ENCODE assay signal across 8 cellular contexts in genomic region chr10:70233109-70233938, GRCh38. TPM values are rescaled to one million over a fixed set of nuclear protein-coding genes. Genes with fewer than 3 reads are reported as not detected.
DNase-seq lines count a peak whose midpoint lies in the region; ATAC-seq, FAIRE-seq and TF ChIP-seq lines count a peak whose summit lies in the region.

Gene PPA1, minus strand, starts transcription at chr10:70233429. Its CDS starts 102 bp downstream, at chr10:70233327.

- peak within 1 kb of the TSS; percentile 83 for H3K27ac Mint-ChIP-seq in dendritic cell treated with granulocyte-macrophage colony-stimulating factor and Interleukin-4, amounts not matched to agents 40 ng/mL and 50 ng/mL, for 4 days

- DNase-seq in NCI-H748 (lab: John Stamatoyannopoulos, UW; ENCODE audit: unreplicated experiment) (peak; percentile 93), HepG2 (ENCODE audit: low spot score) (peak; percentile 92)
- DNase-seq in activated CD4-positive, alpha-beta T cell treated with anti-CD3 and anti-CD28 coated beads, Interleukin-2, amount 50 U/mL, for 24 hours (ENCODE audit: low read depth in 1 of 2, low spot score in 1 of 2), result peak; percentile 98
- DNase-seq in stimulated activated CD4-positive, alpha-beta T cell treated with anti-CD3 and anti-CD28 coated beads, Interleukin-4, amount 100 ng/mL, for 1 hour, result peak; percentile 100

- peak; percentile 40; the same call in 1 of the 2 replicates for TF ChIP-seq RAD21 in HepG2 (CRISPR knock-in tag; IDR thresholded peaks at IDR 0.05)

- H3K27ac ChIP-seq in C4-2B (peak within 1 kb of the TSS; percentile 88), HepG2 (ENCODE audit: extremely low read length, insufficient read depth, low read length) (peak within 1 kb of the TSS; percentile 92)

- peak in 1 of 2 experiments; percentile 42; a peak in 1 of 4 replicates for TF ChIP-seq EP300 in HepG2 (IDR thresholded peaks at IDR 0.05; ENCODE audit: low read depth in 2 of 2, low read length in 2 of 2)
- TF ChIP-seq EP300 in HepG2 (CRISPR knock-in tag; IDR thresholded peaks at IDR 0.05; ENCODE audit: borderline replicate concordance), result no peak

- H3K4me1 Mint-ChIP-seq in dendritic cell treated with granulocyte-macrophage colony-stimulating factor and Interleukin-4, amounts not matched to agents 40 ng/mL and 50 ng/mL, for 4 days (ENCODE audit: low read depth), result peaks cover 17% of the 10 kb centered on the region

- peaks cover 0 to 13% of the 10 kb centered on the region in 2 experiments; a peak in 4 of 5 replicates for H3K36me3 ChIP-seq in HepG2 (replicated peaks in 1 of 2; ENCODE audit: control insufficient read depth in 1 of 2, insufficient read depth in 2 of 2, low read length in 2 of 2)

- in situ Hi-C loops in HepG2 (cut with HindIII; ENCODE audit: extremely low pct_ligation_motif_present, low pct_unique_long_range_greater_than_20kb), result no loop called here

- peaks cover 68% of the 10 kb centered on the region for H3K4me1 ChIP-seq in HepG2 (ENCODE audit: insufficient read depth, low read length)

- POLR2A ChIA-PET in HepG2 (lab: Yijun Ruan, JAX), result interaction anchor here (0.6 to 3.0 kb wide), 23 partner anchors 9 to 1512 kb away, joined by 3 to 22 read pairs (median 5); partner anchors contain the start of genes CCAR1, EIF4EBP2, SAR1A and TYSND1

- H3K4me3 Mint-ChIP-seq in dendritic cell treated with granulocyte-macrophage colony-stimulating factor and Interleukin-4, amounts not matched to agents 40 ng/mL and 50 ng/mL, for 4 days, result peak within 1 kb of the TSS; percentile 93

- H3K79me2 ChIP-seq in HepG2 (ENCODE audit: insufficient read depth, low read length), result peaks cover 40% of the 10 kb centered on the region

- intact Hi-C loops in dendritic cell treated with granulocyte-macrophage colony-stimulating factor and Interleukin-4, amounts not matched to agents 40 ng/mL and 50 ng/mL, for 4 days (cut with micrococcal nuclease), result no loop called here
- intact Hi-C loops in HepG2 (cut with micrococcal nuclease; ENCODE audit: unreplicated experiment), result no loop called here

- no TSS peak for BruUV-seq in HepG2 (replicated peaks; lab: Mats Ljungman, UMichigan)

- peaks cover 13% of the 10 kb centered on the region for H3K36me3 Mint-ChIP-seq in dendritic cell treated with granulocyte-macrophage colony-stimulating factor and Interleukin-4, amounts not matched to agents 40 ng/mL and 50 ng/mL, for 4 days (ENCODE audit: low read depth)

- peak within 1 kb of the TSS; percentile 92 for H3K9ac ChIP-seq in HepG2 (ENCODE audit: insufficient read depth, low read depth, low read length)

- CTCF ChIA-PET in HepG2 (lab: Yijun Ruan, JAX; ENCODE audit: low intra/inter-chr PET ratio, low total read pairs), result no interaction called here

- peak within 1 kb of the TSS; percentile 100 for H3K4me2 ChIP-seq in HepG2 (ENCODE audit: low read depth, low read length)

- peak; percentile 66 for TF ChIP-seq CTCF in C4-2B (conservative IDR thresholded peaks at IDR 0.05)
- peak; percentile 38; the same call in 1 of the 2 replicates for TF ChIP-seq CTCF in HepG2 (CRISPR knock-in tag; IDR thresholded peaks at IDR 0.05)

- H3K27me3 Mint-ChIP-seq in dendritic cell treated with granulocyte-macrophage colony-stimulating factor and Interleukin-4, amounts not matched to agents 40 ng/mL and 50 ng/mL, for 4 days, result peaks cover 5% of the 10 kb centered on the region

- no peaks in the 10 kb centered on the region for H3K9me3 ChIP-seq in HepG2 (ENCODE audit: low read length)

- FAIRE-seq in HepG2 (lab: Jason Lieb, UNC), result peak; percentile 12

- peak within 1 kb of the TSS; percentile 82 to 93 (median 86) for H3K4me3 ChIP-seq in HepG2 (replicated peaks in 1 of 3; ENCODE audit: insufficient read depth in 1 of 3, low read depth in 2 of 3, low read length in 3 of 3)

- peak within 1 kb of the TSS; percentile 100 for H2AFZ ChIP-seq in HepG2 (ENCODE audit: low read length)

- H3K9me3 Mint-ChIP-seq in dendritic cell treated with granulocyte-macrophage colony-stimulating factor and Interleukin-4, amounts not matched to agents 40 ng/mL and 50 ng/mL, for 4 days, result no peaks in the 10 kb centered on the region

- ATAC-seq in GM19351 (IDR thresholded peaks at IDR 0.05; ENCODE audit: unreplicated experiment), result peak; percentile 79
- ATAC-seq in HG03521 (IDR thresholded peaks at IDR 0.05; ENCODE audit: unreplicated experiment), result peak; percentile 93
- peak; percentile 89 for ATAC-seq in HepG2

- 6% methylated on average over 11 of the region's 74 CpGs for WGBS in HepG2 (ENCODE audit: low lambda C conversion rate)

- H4K20me1 ChIP-seq in HepG2 (ENCODE audit: insufficient read depth, low read length), result peaks cover 7% of the 10 kb centered on the region; the same call in 1 of the 2 replicates

- peak; percentile 89 to 97 for TF ChIP-seq POLR2A in HepG2 (IDR thresholded peaks at IDR 0.05; ENCODE audit: insufficient read depth in 1 of 2, low read depth in 2 of 2, low read length in 2 of 2)

- H3K27me3 ChIP-seq in HepG2 (ENCODE audit: control insufficient read depth in 1 of 2, insufficient read depth in 2 of 2, low read length in 2 of 2), result no peaks in the 10 kb centered on the region; a peak in 1 of 5 replicates

TF ChIP-seq in HepG2, 621 proteins besides CTCF, POLR2A, EP300 and RAD21 (continues in another document):
- TF ChIP-seq CBX5 (CRISPR knock-in tag; IDR thresholded peaks at IDR 0.05; ENCODE audit: borderline replicate concordance) (peak; percentile 31; the same call in 1 of the 2 replicates), ZNF629 (CRISPR knock-in tag; conservative IDR thresholded peaks at IDR 0.05) (no peak), ZNF362 (CRISPR knock-in tag; IDR thresholded peaks at IDR 0.05; ENCODE audit: borderline replicate concordance) (no peak), ZNF512B (CRISPR knock-in tag; IDR thresholded peaks at IDR 0.05; ENCODE audit: borderline replicate concordance) (no peak), E2F2 (CRISPR knock-in tag; IDR thresholded peaks at IDR 0.05; ENCODE audit: borderline replicate concordance) (no peak)

RNA-seq across cellular contexts. Expression of gene PPA1, which starts in this region (rescaled TPM):
- 250 and 371 TPM in 2 replicates for total RNA-seq in HepG2 (2016; rRNA removed; fragmentation: Illumina TruSeq; extraction: Trizol)
- 82.0 and 100 TPM in 2 replicates for total RNA-seq in HepG2 (2016; cell fraction: cytosol; rRNA removed; fragmentation: Illumina TruSeq; extraction: Trizol; ENCODE audit: low read depth)
- total RNA-seq in HepG2 (2016; cell fraction: insoluble cytoplasmic fraction; rRNA removed; fragmentation: Illumina TruSeq; extraction: Trizol), result 255 and 390 TPM in 2 replicates
- 165 and 176 TPM in 2 replicates for total RNA-seq in HepG2 (2016; cell fraction: membrane; rRNA removed; fragmentation: Illumina TruSeq; extraction: Trizol)
- 97.3 and 103 TPM in 2 replicates for total RNA-seq in HepG2 (2016; cell fraction: nucleus; rRNA removed; fragmentation: Illumina TruSeq; extraction: Trizol)
- polyA plus RNA-seq in HepG2 (2011; rRNA removed), result 104 and 136 TPM in 2 replicates
- 79.2 and 103 TPM in 2 replicates for polyA plus RNA-seq in HepG2 (2011; cell fraction: cytosol; rRNA removed)
- polyA plus RNA-seq in HepG2 (2011; cell fraction: nucleus; rRNA removed), result 29.6 and 38.4 TPM in 2 replicates
- 160 and 173 TPM in 2 replicates for polyA plus RNA-seq in HepG2 (2012)
- 83.3 and 87.7 TPM in 2 replicates for polyA plus RNA-seq in HepG2 (2016; cell fraction: cytosol; fragmentation: Illumina TruSeq; extraction: Trizol; ENCODE audit: low read depth)
- 345 and 373 TPM in 2 replicates for polyA plus RNA-seq in HepG2 (2016; cell fraction: insoluble cytoplasmic fraction; fragmentation: Illumina TruSeq; extraction: Trizol; ENCODE audit: low read depth)
- 131 and 143 TPM in 2 replicates for polyA plus RNA-seq in HepG2 (2016; cell fraction: membrane; fragmentation: Illumina TruSeq; extraction: Trizol; ENCODE audit: low read depth)
- polyA plus RNA-seq in HepG2 (2016; cell fraction: nucleus; fragmentation: Illumina TruSeq; extraction: Trizol; ENCODE audit: insufficient read depth, low read depth), result 129 and 132 TPM in 2 replicates
- polyA minus RNA-seq in HepG2 (2011; rRNA and poly(A)+ RNA removed; ENCODE audit: low replicate concordance), result 27.3 and 92.0 TPM in 2 replicates
- 75.4 and 86.8 TPM in 2 replicates for polyA minus RNA-seq in HepG2 (2011; cell fraction: cytosol; rRNA and poly(A)+ RNA removed)
- polyA minus RNA-seq in HepG2 (2011; cell fraction: nucleus; rRNA and poly(A)+ RNA removed), result 78.9 and 82.8 TPM in 2 replicates

Comparison
In these comparisons a context has a peak if more than half of its experiments do, and no peak if none do; other contexts are left out.
1. Peak in every context shown above with its lines: DNase-seq, ATAC-seq, H3K4me3 ChIP-seq and H3K27ac ChIP-seq.